ENCODE assay signal across 24 cellular contexts in the genomic region with DNA sequence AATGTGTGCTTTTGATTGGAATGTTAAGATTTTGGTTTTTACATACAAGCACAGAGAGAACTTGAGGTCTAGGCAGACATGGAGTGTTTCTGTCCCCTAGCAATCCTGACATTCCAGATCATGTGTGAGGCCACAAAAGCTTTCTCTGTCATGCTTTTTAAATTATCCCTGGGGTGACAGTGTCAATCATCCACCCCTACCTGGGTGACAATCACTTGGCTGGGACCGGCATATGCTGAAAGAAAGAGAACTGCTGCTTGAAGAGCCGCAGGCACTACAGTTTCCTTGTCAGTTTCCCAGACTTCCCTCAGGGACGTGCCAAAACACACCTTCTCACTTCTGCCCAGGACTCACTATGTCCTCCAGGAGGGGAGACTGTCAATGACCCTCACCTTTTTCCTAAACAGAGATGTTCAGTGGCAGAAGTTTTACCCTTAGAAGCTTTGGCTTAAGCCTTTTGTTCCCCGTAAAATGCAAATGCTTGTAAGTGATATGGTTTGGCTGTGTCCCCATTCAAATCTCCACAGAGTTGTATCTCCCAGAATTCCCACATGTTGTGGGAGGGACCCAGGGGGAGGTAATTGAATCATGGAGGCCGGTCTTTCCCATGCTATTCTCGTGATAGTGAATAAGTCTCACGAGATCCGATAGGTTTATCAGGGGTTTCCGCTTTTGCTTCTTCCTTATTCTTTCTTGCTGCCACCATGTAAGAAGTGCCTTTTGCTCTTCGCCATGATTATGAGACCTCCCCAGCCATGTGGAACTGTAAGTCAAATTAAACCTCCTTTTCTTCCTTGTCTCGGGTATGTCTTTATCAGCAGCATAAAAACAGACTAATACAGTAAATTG.
"Had no signal": no experiment of that assay in that cellular context is flagged by ENCODE, and none has a peak within 500 bp of the region (broad histone marks: within the 10 kb centered on the region; RNA-seq: fewer than 3 reads in every experiment).

No MANE protein-coding gene starts in this region.

- ATAC-seq: foreskin keratinocyte; naive thymus-derived CD8-positive, alpha-beta T cell; right cardiac atrium had no signal

- H3K27me3 Mint-ChIP-seq: activated naive CD8-positive, alpha-beta T cell treated with anti-CD3 and anti-CD28 coated beads for 36 hours; memory B cell; naive thymus-derived CD8-positive, alpha-beta T cell; stimulated activated naive CD8-positive, alpha-beta T cell treated with anti-CD3 and anti-CD28 coated beads, Interleukin-15, Interleukin-2, amounts not matched to agents 100 ng/mL and 50 ng/mL, for 24 hours had no signal

- H3K9me3 Mint-ChIP-seq: activated naive CD8-positive, alpha-beta T cell treated with anti-CD3 and anti-CD28 coated beads for 36 hours; immature natural killer cell; memory B cell; naive thymus-derived CD8-positive, alpha-beta T cell; stimulated activated naive CD8-positive, alpha-beta T cell treated with anti-CD3 and anti-CD28 coated beads, Interleukin-15, Interleukin-2, amounts not matched to agents 100 ng/mL and 50 ng/mL, for 24 hours; T-helper 1 cell treated with Interleukin-12 subunit alpha and Interleukin-12 subunit beta and Interleukin-4 antibody, amounts not matched to agents 30 μg/mL and 1 μg/mL, for 36 hours had no signal

- H3K27ac Mint-ChIP-seq: activated naive CD8-positive, alpha-beta T cell treated with anti-CD3 and anti-CD28 coated beads for 36 hours; immature natural killer cell; memory B cell; naive thymus-derived CD8-positive, alpha-beta T cell; T-helper 1 cell treated with Interleukin-12 subunit alpha and Interleukin-12 subunit beta and Interleukin-4 antibody, amounts not matched to agents 30 μg/mL and 1 μg/mL, for 36 hours had no signal

- H3K4me3 Mint-ChIP-seq: activated naive CD8-positive, alpha-beta T cell treated with anti-CD3 and anti-CD28 coated beads for 36 hours; immature natural killer cell; memory B cell; naive thymus-derived CD8-positive, alpha-beta T cell; stimulated activated naive CD8-positive, alpha-beta T cell treated with anti-CD3 and anti-CD28 coated beads, Interleukin-15, Interleukin-2, amounts not matched to agents 100 ng/mL and 50 ng/mL, for 24 hours; T-helper 1 cell treated with Interleukin-12 subunit alpha and Interleukin-12 subunit beta and Interleukin-4 antibody, amounts not matched to agents 30 μg/mL and 1 μg/mL, for 36 hours had no signal

- H3K4me1 Mint-ChIP-seq: activated naive CD8-positive, alpha-beta T cell treated with anti-CD3 and anti-CD28 coated beads for 36 hours; immature natural killer cell; memory B cell had no signal

- DNase-seq: activated CD4-positive, alpha-beta T cell treated with anti-CD3 and anti-CD28 coated beads for 4 hours; activated CD4-positive, alpha-beta T cell treated with anti-CD3 and anti-CD28 coated beads, Interleukin-2, amount 50 U/mL, for 4 hours; activated effector memory CD4-positive, alpha-beta T cell treated with Interleukin-2 at 50 U/mL for 16 hours; activated naive CD4-positive, alpha-beta T cell treated with Interleukin-2 at 50 U/mL for 16 hours; activated naive CD8-positive, alpha-beta T cell treated with anti-CD3 and anti-CD28 coated beads for 36 hours; central memory CD4-positive, alpha-beta T cell; dermis blood vessel endothelial cell; effector CD4-positive, alpha-beta T cell; foreskin keratinocyte; glutamatergic neuron; hippocampal formation; immature natural killer cell; kidney; left colon; naive thymus-derived CD8-positive, alpha-beta T cell; stimulated activated CD4-positive, alpha-beta T cell treated with anti-CD3 and anti-CD28 coated beads, Interleukin-12 subunit alpha, Interleukin-12 subunit beta, amount 100 ng/mL, for 4 hours; stimulated activated CD4-positive, alpha-beta T cell treated with anti-CD3 and anti-CD28 coated beads, Interleukin-4, amount 100 ng/mL, for 1 hour; SW 1271; T-helper 9 cell; upper lobe of left lung had no signal
